In the genomic region with DNA sequence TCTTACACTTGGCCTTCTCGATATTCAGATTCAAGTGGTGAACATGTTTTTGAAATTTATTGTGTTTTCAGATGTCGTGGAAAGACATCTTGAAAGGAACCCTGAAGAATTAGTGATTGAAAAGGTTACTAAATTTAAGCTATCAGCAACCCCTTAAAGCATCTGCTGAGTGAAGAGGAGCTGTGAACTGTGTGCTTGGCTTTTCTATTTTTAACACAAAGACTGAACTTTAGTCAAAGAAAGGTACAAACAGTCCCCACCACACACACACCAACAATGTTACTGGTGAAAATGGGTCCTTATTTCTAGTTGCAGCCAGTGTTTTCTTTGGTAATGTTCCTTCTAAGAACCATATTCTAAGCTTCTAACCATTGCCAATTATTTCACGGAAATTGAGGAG, we compare ENCODE assay signal across 20 cellular contexts.
A peak's percentile ranks its signal among the peaks of the same experiment; 100 is the strongest.
DNase-seq lines count a peak whose midpoint lies in the region; ATAC-seq and TF ChIP-seq lines count a peak whose summit lies in the region.
"Had no signal": no experiment of that assay in that cellular context is flagged by ENCODE, and none has a peak within 500 bp of the region (broad histone marks: within the 10 kb centered on the region; RNA-seq: fewer than 3 reads in every experiment).

No MANE protein-coding gene starts in this region.

- no TSS peak for BruUV-seq in PC-3 (replicated peaks; lab: Mats Ljungman, UMichigan)

- no peaks in the 10 kb centered on the region for H3K9me2 ChIP-seq in PC-3 (replicated peaks; ENCODE audit: low read length)

- no peaks in the 10 kb centered on the region for H3F3A ChIP-seq in PC-3 (ENCODE audit: low read length, unreplicated experiment)

- 59 to 68% methylated on average over 3 of the region's 3 CpGs for WGBS in body of pancreas, 2 donors

- no peaks in the 10 kb centered on the region for H3K79me2 ChIP-seq in PC-3 (ENCODE audit: low read length)

- intact Hi-C loops in Right ventricle myocardium superior (cut with DNase I) = no loop called here
- intact Hi-C loops in cardiac septum (cut with DNase I) = no loop called here
- intact Hi-C loops in PC-3 (cut with micrococcal nuclease) = no loop called here
- intact Hi-C loops in body of pancreas (cut with DNase I) = no loop called here

- POLR2A ChIA-PET in PC-3 (lab: Charles Lee; ENCODE audit: unreplicated experiment) = no interaction called here

- H3K36me3 Mint-ChIP-seq in glutamatergic neuron (ENCODE audit: unreplicated experiment) = peaks cover 17% of the 10 kb centered on the region
- H3K36me3 Mint-ChIP-seq in nephron progenitor cell (ENCODE audit: low read depth) = peaks cover 23% of the 10 kb centered on the region

- H3K27me3 ChIP-seq in PC-3 (ENCODE audit: low read length) (no peaks in the 10 kb centered on the region), body of pancreas (no peaks in the 10 kb centered on the region)

- H3K9ac ChIP-seq in PC-3 (ENCODE audit: low read length) = no peak overlapping the region

- DNase-seq in Right ventricle myocardium superior = no peak
- no peak for DNase-seq in cardiac septum (ENCODE audit: low spot score)
- DNase-seq in glutamatergic neuron = no peak
- no peak for DNase-seq in nephron progenitor cell
- DNase-seq in PC-3 = no peak
- DNase-seq in cerebellar cortex (ENCODE audit: low spot score) = no peak
- no peak for DNase-seq in body of pancreas
- DNase-seq: AML-193; CD4-positive, alpha-beta T cell; DMS153; DMS79; GDM1; H7; HFFc6; IMR-90 had no signal

- H3K4me1 ChIP-seq in PC-3 (ENCODE audit: insufficient read depth, low read length) (no peaks in the 10 kb centered on the region), body of pancreas (no peaks in the 10 kb centered on the region)
- H3K4me1 ChIP-seq: A549 had no signal

- H3K4me1 Mint-ChIP-seq in glutamatergic neuron (ENCODE audit: low read depth, unreplicated experiment) = peaks cover 38% of the 10 kb centered on the region
- H3K4me1 Mint-ChIP-seq in nephron progenitor cell = peaks cover 82% of the 10 kb centered on the region

- H3K27me3 Mint-ChIP-seq in glutamatergic neuron (ENCODE audit: unreplicated experiment) = peaks cover 7% of the 10 kb centered on the region
- H3K27me3 Mint-ChIP-seq in nephron progenitor cell (ENCODE audit: low read depth, poor library complexity) = no peaks in the 10 kb centered on the region

- no peak overlapping the region for H2AFZ ChIP-seq in PC-3 (ENCODE audit: low read length)
- H2AFZ ChIP-seq: GM23338 had no signal

- ATAC-seq in Right ventricle myocardium superior (ENCODE audit: poor library complexity) (peak; percentile 67), PC-3 (no peak), body of pancreas (no peak)
- ATAC-seq: A549, GM23338, HCT116 had no signal

- H3K9me3 ChIP-seq in PC-3 (ENCODE audit: low read length) (peaks cover 4% of the 10 kb centered on the region; the same call in 1 of the 2 replicates), body of pancreas (peaks cover 0 to 8% (median 0%) of the 10 kb centered on the region in 3 donors)

- H3K4me3 Mint-ChIP-seq in glutamatergic neuron (ENCODE audit: unreplicated experiment) (peak overlapping the region; percentile 57), nephron progenitor cell (no peak overlapping the region)
- H3K4me3 Mint-ChIP-seq: CD4-positive, alpha-beta T cell; GM23338; HFFc6 had no signal

- H3K36me3 ChIP-seq in PC-3 (ENCODE audit: low read depth, low read length) (no peaks in the 10 kb centered on the region), body of pancreas (replicated peaks in 1 of 2; ENCODE audit: insufficient read depth in 1 of 2, low read depth in 2 of 2) (no peaks in the 10 kb centered on the region)

- H3K4me3 ChIP-seq in PC-3 (ENCODE audit: low read length) = no peak overlapping the region
- no peak overlapping the region for H3K4me3 ChIP-seq in body of pancreas
- H3K4me3 ChIP-seq: A549, GM23338 had no signal

- CTCF ChIA-PET in PC-3 (lab: Charles Lee) = no interaction called here

- H3K27ac Mint-ChIP-seq in glutamatergic neuron (ENCODE audit: unreplicated experiment) = peak overlapping the region; percentile 83
- peak overlapping the region; percentile 63 for H3K27ac Mint-ChIP-seq in nephron progenitor cell
- H3K27ac Mint-ChIP-seq: CD4-positive, alpha-beta T cell; GM23338; HFFc6 had no signal

- no peak for TF ChIP-seq POLR2A in body of pancreas (IDR thresholded peaks at IDR 0.05)

- H3K27ac ChIP-seq in PC-3 (ENCODE audit: low read length) = no peak overlapping the region
- H3K27ac ChIP-seq in body of pancreas = no peak overlapping the region
- H3K27ac ChIP-seq: 22Rv1, A549, C4-2B had no signal

- H4K20me1 ChIP-seq in PC-3 (ENCODE audit: low read length) = no peaks in the 10 kb centered on the region

- TF ChIP-seq CTCF in glutamatergic neuron (IDR thresholded peaks at IDR 0.05; ENCODE audit: partially characterized antibody, unreplicated experiment) (no peak), nephron progenitor cell (IDR thresholded peaks at IDR 0.05) (no peak), PC-3 (conservative IDR thresholded peaks at IDR 0.05; ENCODE audit: low read depth, low read length) (no peak), body of pancreas (IDR thresholded peaks at IDR 0.05) (no peak)

- H3K4me2 ChIP-seq in PC-3 (ENCODE audit: low read length) = no peak overlapping the region
- H3K4me2 ChIP-seq: A549, GM23338 had no signal

- H3K9me3 Mint-ChIP-seq in glutamatergic neuron (ENCODE audit: unreplicated experiment) = peaks cover 14% of the 10 kb centered on the region
- H3K9me3 Mint-ChIP-seq in nephron progenitor cell = peaks cover 31% of the 10 kb centered on the region
- H3K9me3 Mint-ChIP-seq: CD4-positive, alpha-beta T cell had no signal
